ENCODE assay signal across 8 cellular contexts in genomic region chr2:219387284-219388126, GRCh38. TPM values are rescaled to one million over a fixed set of nuclear protein-coding genes. Genes with fewer than 3 reads are reported as not detected.
DNase-seq lines count a peak whose midpoint lies in the region.

DNPEP (minus strand) TSS chr2:219387912; CDS start chr2:219387794, 118 bp downstream.

- H3K36me3 ChIP-seq in GM23248 (ENCODE audit: low read depth) (peaks cover 5% of the 10 kb centered on the region; the same call in 1 of the 2 replicates), KOPT-K1 (ENCODE audit: insufficient read depth, low read length) (peaks cover 40% of the 10 kb centered on the region), SK-N-MC (ENCODE audit: insufficient read depth, low read length) (peaks cover 11% of the 10 kb centered on the region; the same call in 1 of the 2 replicates)

- no peaks in the 10 kb centered on the region for H3K9me3 ChIP-seq in GM23248 (ENCODE audit: low read depth)
- peaks cover 9% of the 10 kb centered on the region for H3K9me3 ChIP-seq in KOPT-K1 (ENCODE audit: insufficient read depth, low read length, poor library complexity, severe bottlenecking)
- H3K9me3 ChIP-seq in SK-N-MC (ENCODE audit: low read depth, low read length) = no peaks in the 10 kb centered on the region

- H3K4me3 Mint-ChIP-seq in activated naive CD4-positive, alpha-beta T cell treated with anti-CD3 and anti-CD28 coated beads, Interleukin-2, amount 50 U/mL, for 24 hours = peak within 1 kb of the TSS; percentile 98

- peak within 1 kb of the TSS; percentile 84 for H3K27ac ChIP-seq in GM23248
- peak within 1 kb of the TSS; percentile 86 for H3K27ac ChIP-seq in KOPT-K1 (ENCODE audit: low read depth, low read length, poor library complexity, severe bottlenecking)
- H3K27ac ChIP-seq in SK-N-MC = peak within 1 kb of the TSS; percentile 71
- H3K27ac ChIP-seq in temporal lobe (ENCODE audit: low read depth, low read length) = peak within 1 kb of the TSS; percentile 89

- in situ Hi-C loops in GM23248 (cut with MboI) = no loop called here

- H3K27me3 Mint-ChIP-seq in activated naive CD4-positive, alpha-beta T cell treated with anti-CD3 and anti-CD28 coated beads, Interleukin-2, amount 50 U/mL, for 24 hours = no peaks in the 10 kb centered on the region

- H3K27me3 ChIP-seq in GM23248 (replicated peaks; ENCODE audit: insufficient read depth) = no peaks in the 10 kb centered on the region

- no peaks in the 10 kb centered on the region for H3K9me3 Mint-ChIP-seq in activated naive CD4-positive, alpha-beta T cell treated with anti-CD3 and anti-CD28 coated beads, Interleukin-2, amount 50 U/mL, for 24 hours

- no peaks in the 10 kb centered on the region for H4K20me1 ChIP-seq in GM23248 (ENCODE audit: insufficient read depth)

- peaks cover 6% of the 10 kb centered on the region; the same call in 1 of the 2 replicates for H3K4me1 ChIP-seq in GM23248 (ENCODE audit: insufficient read depth)

- 1 to 3% methylated on average over 43 to 62 of the region's 79 CpGs for WGBS in GM23248 (ENCODE audit: low coverage in 1 of 2, low lambda C conversion rate in 2 of 2, missing lambda C conversion rate in 2 of 2), 2 experiments

- H3K4me2 ChIP-seq in GM23248 (ENCODE audit: unreplicated experiment) = peak within 1 kb of the TSS; percentile 77

- H3F3A ChIP-seq in GM23248 (ENCODE audit: insufficient read depth) = no peaks in the 10 kb centered on the region

- peak within 1 kb of the TSS; percentile 97 for H3K27ac Mint-ChIP-seq in activated naive CD4-positive, alpha-beta T cell treated with anti-CD3 and anti-CD28 coated beads, Interleukin-2, amount 50 U/mL, for 24 hours

- peak within 1 kb of the TSS; percentile 76 for H3K4me3 ChIP-seq in GM23248
- H3K4me3 ChIP-seq in SK-N-MC = peak within 1 kb of the TSS; percentile 87

- peak; percentile 66 for DNase-seq in GF-D8 (lab: John Stamatoyannopoulos, UW)
- DNase-seq in GM23248 = peak; percentile 97
- DNase-seq in SK-N-MC (ENCODE audit: low read depth, low spot score) = no peak
- DNase-seq in germinal center (ENCODE audit: low spot score) = peak; percentile 97
- peak; percentile 99 for DNase-seq in occipital lobe (lab: John Stamatoyannopoulos, UW)

- H3K79me2 ChIP-seq in GM23248 (ENCODE audit: insufficient read depth) = peaks cover 6% of the 10 kb centered on the region

- peaks cover 14% of the 10 kb centered on the region for H3K36me3 Mint-ChIP-seq in activated naive CD4-positive, alpha-beta T cell treated with anti-CD3 and anti-CD28 coated beads, Interleukin-2, amount 50 U/mL, for 24 hours

- H3K9ac ChIP-seq in GM23248 = peak within 1 kb of the TSS; percentile 89
- peak within 1 kb of the TSS; percentile 81 for H3K9ac ChIP-seq in SK-N-MC (ENCODE audit: insufficient read length)

- H2AFZ ChIP-seq in GM23248 = peak within 1 kb of the TSS; percentile 93

- H3K9me2 ChIP-seq in GM23248 (ENCODE audit: insufficient read depth) = no peaks in the 10 kb centered on the region

- peaks cover 32% of the 10 kb centered on the region for H3K4me1 Mint-ChIP-seq in activated naive CD4-positive, alpha-beta T cell treated with anti-CD3 and anti-CD28 coated beads, Interleukin-2, amount 50 U/mL, for 24 hours

RNA-seq across cellular contexts. Expression of gene DNPEP, which starts in this region (rescaled TPM):
- total RNA-seq in GM23248 (2014; rRNA removed; shearing (Covaris generic)) = 79.8 and 84.5 TPM in 2 replicates
- 54.5 and 57.5 TPM in 2 replicates for polyA plus RNA-seq in GM23248 (2016; fragmentation: Nextera tagmentation; extraction: Ambion mirVana)
- total RNA-seq in occipital lobe (17.5 TPM), temporal lobe (11.1 TPM)
